In genomic region chr3:155912574-155913190, GRCh38 we compare ENCODE assay signal across 21 cellular contexts. TPM values are rescaled to one million over a fixed set of nuclear protein-coding genes. Genes with fewer than 3 reads are reported as not detected.
A peak's percentile ranks its signal among the peaks of the same experiment; 100 is the strongest.
DNase-seq lines count a peak whose midpoint lies in the region; ATAC-seq, FAIRE-seq and TF ChIP-seq lines count a peak whose summit lies in the region.
"Had no signal": no experiment of that assay in that cellular context is flagged by ENCODE, and none has a peak within 500 bp of the region (broad histone marks: within the 10 kb centered on the region; RNA-seq: fewer than 3 reads in every experiment).

No MANE protein-coding gene starts in this region.

- no peaks in the 10 kb centered on the region for H3K27me3 Mint-ChIP-seq in astrocyte (ENCODE audit: low read depth, unreplicated experiment)
- H3K27me3 Mint-ChIP-seq in activated T-cell treated with anti-CD3 and anti-CD28 coated beads, Interleukin-2, amount 50 U/mL, for 4 hours (ENCODE audit: low read depth), result no peaks in the 10 kb centered on the region
- H3K27me3 Mint-ChIP-seq: activated CD8-positive, alpha-beta T cell treated with anti-CD3 and anti-CD28 coated beads for 36 hours; effector memory CD8-positive, alpha-beta T cell; memory B cell had no signal

- peaks cover 12% of the 10 kb centered on the region for H3K4me1 Mint-ChIP-seq in astrocyte (ENCODE audit: low read depth, unreplicated experiment)
- H3K4me1 Mint-ChIP-seq in activated T-cell treated with anti-CD3 and anti-CD28 coated beads, Interleukin-2, amount 50 U/mL, for 4 hours (ENCODE audit: low read depth), result peaks cover 12% of the 10 kb centered on the region

- no peak for FAIRE-seq in astrocyte (lab: Jason Lieb, UNC)

- peak overlapping the region; percentile 64 for H3K27ac Mint-ChIP-seq in astrocyte (ENCODE audit: unreplicated experiment)
- H3K27ac Mint-ChIP-seq: activated CD8-positive, alpha-beta T cell treated with anti-CD3 and anti-CD28 coated beads for 36 hours; memory B cell had no signal

- intact Hi-C loops in Right ventricle myocardium inferior (cut with DNase I), result no loop called here
- intact Hi-C loops in Right ventricle myocardium superior (cut with DNase I), result no loop called here
- intact Hi-C loops in left lung (cut with DNase I), result no loop called here
- intact Hi-C loops in aorta (cut with DNase I), result loop anchor here in 1 of 2 donors (5.0 kb wide), 1 partner anchor 40 kb away; the partner anchor contains the start of gene GMPS

- H3K4me2 ChIP-seq in astrocyte (ENCODE audit: low read length), result peak overlapping the region; percentile 27

- ATAC-seq in Right ventricle myocardium inferior (peak; percentile 44), Right ventricle myocardium superior (ENCODE audit: poor library complexity) (no peak), left lung (peak; percentile 23), aorta (ENCODE audit: low FRiP score) (peak; percentile 76)
- no peak for ATAC-seq in activated T-cell treated with anti-CD3 and anti-CD28 coated beads, Interleukin-2, amount 50 U/mL, for 4 hours
- ATAC-seq: activated CD8-positive, alpha-beta T cell treated with anti-CD3 and anti-CD28 coated beads for 36 hours; effector memory CD8-positive, alpha-beta T cell had no signal

- H3K9me3 ChIP-seq in astrocyte (ENCODE audit: insufficient read depth, low read depth, low read length), result no peaks in the 10 kb centered on the region
- no peaks in the 10 kb centered on the region for H3K9me3 ChIP-seq in left lung
- no peaks in the 10 kb centered on the region for H3K9me3 ChIP-seq in aorta (ENCODE audit: control insufficient read depth, low read length)
- H3K9me3 ChIP-seq: Caco-2, spleen had no signal

- no peaks in the 10 kb centered on the region for H3K9me3 Mint-ChIP-seq in astrocyte (ENCODE audit: unreplicated experiment)
- H3K9me3 Mint-ChIP-seq in activated T-cell treated with anti-CD3 and anti-CD28 coated beads, Interleukin-2, amount 50 U/mL, for 4 hours, result no peaks in the 10 kb centered on the region
- H3K9me3 Mint-ChIP-seq: activated CD8-positive, alpha-beta T cell treated with anti-CD3 and anti-CD28 coated beads for 36 hours had no signal

- no peaks in the 10 kb centered on the region for H3K79me2 ChIP-seq in astrocyte (ENCODE audit: insufficient read depth, low read length)

- no peak overlapping the region for H3K4me3 ChIP-seq in astrocyte (ENCODE audit: insufficient read depth, low read depth, low read length)
- H3K4me3 ChIP-seq in left lung, result no peak overlapping the region
- no peak overlapping the region for H3K4me3 ChIP-seq in aorta (ENCODE audit: low read length in 2 of 2)
- H3K4me3 ChIP-seq: cardiac muscle cell, spleen had no signal

- no peak for TF ChIP-seq CTCF in astrocyte (IDR thresholded peaks at IDR 0.05; ENCODE audit: insufficient read depth, low read depth, low read length)
- TF ChIP-seq CTCF in left lung (IDR thresholded peaks at IDR 0.05), result no peak

- H3K4me3 Mint-ChIP-seq in astrocyte (ENCODE audit: unreplicated experiment), result no peak overlapping the region
- no peak overlapping the region for H3K4me3 Mint-ChIP-seq in activated T-cell treated with anti-CD3 and anti-CD28 coated beads, Interleukin-2, amount 50 U/mL, for 4 hours
- H3K4me3 Mint-ChIP-seq: activated CD8-positive, alpha-beta T cell treated with anti-CD3 and anti-CD28 coated beads for 36 hours; effector memory CD8-positive, alpha-beta T cell; memory B cell had no signal

- peaks cover 20% of the 10 kb centered on the region for H3K36me3 Mint-ChIP-seq in astrocyte (ENCODE audit: low read depth, unreplicated experiment)
- H3K36me3 Mint-ChIP-seq in activated T-cell treated with anti-CD3 and anti-CD28 coated beads, Interleukin-2, amount 50 U/mL, for 4 hours (ENCODE audit: insufficient read depth), result peaks cover 58% of the 10 kb centered on the region

- H2AFZ ChIP-seq in astrocyte (ENCODE audit: low read depth, low read length), result no peak overlapping the region

- no peaks in the 10 kb centered on the region for H4K20me1 ChIP-seq in astrocyte (ENCODE audit: insufficient read depth, low read length)

- no peak overlapping the region for H3K9ac ChIP-seq in astrocyte (ENCODE audit: low read length)

- WGBS in aorta, 2 donors, result 2 to 4% methylated on average over 1 of the region's 1 CpG

- no peaks in the 10 kb centered on the region for H3K27me3 ChIP-seq in astrocyte (ENCODE audit: insufficient read depth, low read length)
- no peaks in the 10 kb centered on the region for H3K27me3 ChIP-seq in left lung
- no peaks in the 10 kb centered on the region for H3K27me3 ChIP-seq in aorta (ENCODE audit: control insufficient read depth in 1 of 2, insufficient read depth in 2 of 2, low read length in 1 of 2)
- H3K27me3 ChIP-seq: cardiac muscle cell, spleen had no signal

- H3K36me3 ChIP-seq in astrocyte (ENCODE audit: insufficient read depth, low read length) (peaks cover 15% of the 10 kb centered on the region), left lung (peaks cover 0 to 74% of the 10 kb centered on the region in 2 donors), aorta (ENCODE audit: control insufficient read depth in 1 of 2, insufficient read depth in 2 of 2, low read length in 1 of 2) (peaks cover 0 to 5% of the 10 kb centered on the region in 2 donors)

- peak overlapping the region; percentile 28 for H3K27ac ChIP-seq in astrocyte (ENCODE audit: low read depth, low read length)
- no peak overlapping the region for H3K27ac ChIP-seq in left lung
- peak overlapping the region; percentile 72 to 78 for H3K27ac ChIP-seq in aorta (ENCODE audit: low read depth in 1 of 2, low read length in 2 of 2)
- H3K27ac ChIP-seq: cardiac muscle cell, spleen had no signal

- H3K4me1 ChIP-seq in astrocyte (ENCODE audit: insufficient read depth, low read length) (peaks cover 8% of the 10 kb centered on the region), left lung (no peaks in the 10 kb centered on the region), aorta (ENCODE audit: control insufficient read depth in 1 of 2, insufficient read depth in 2 of 2, low read length in 2 of 2) (no peaks in the 10 kb centered on the region)
- H3K4me1 ChIP-seq: Caco-2 had no signal

- no peak for DNase-seq in Right ventricle myocardium inferior (ENCODE audit: missing footprints)
- no peak for DNase-seq in Right ventricle myocardium superior
- DNase-seq in astrocyte (ENCODE audit: low read depth), result peak; percentile 70
- no peak for DNase-seq in left lung
- DNase-seq in aorta, result no peak
- DNase-seq in C1 segment of cervical spinal cord (lab: John Stamatoyannopoulos, UW), result no peak
- no peak for DNase-seq in A172 (ENCODE audit: low spot score)
- DNase-seq in activated T-cell treated with anti-CD3 and anti-CD28 coated beads, Interleukin-2, amount 50 U/mL, for 4 hours, result no peak
- DNase-seq: activated CD8-positive, alpha-beta T cell treated with anti-CD3 and anti-CD28 coated beads for 36 hours; activated gamma-delta T cell; Caco-2; effector memory CD8-positive, alpha-beta T cell; foreskin melanocyte; GDM1; Karpas-422; NCI-H146; NCI-H510A; nucleus accumbens; spleen had no signal

RNA-seq across cellular contexts. Expression of gene GMPS, which starts 42.2 kb away (rescaled TPM):
- total RNA-seq in Right ventricle myocardium inferior (28.1 TPM), Right ventricle myocardium superior (27.6 TPM), astrocyte (58.1 and 59.7 TPM in 2 replicates), left lung (10 to 100 TPM; 46.0 to 48.2 TPM), aorta (10 to 100 TPM; 40.2 to 43.2 TPM)
- 10 to 100 TPM; 14.9 to 21.8 TPM for polyA plus RNA-seq in aorta
- 155 and 171 TPM in 2 replicates for total RNA-seq in A172 (2014; rRNA removed; shearing (Covaris generic))
- 100 to 1,000 TPM; 109 to 122 (median 118) TPM for total RNA-seq in activated T-cell treated with anti-CD3 and anti-CD28 coated beads, Interleukin-2, amount 50 U/mL, for 4 hours

RNA-seq across cellular contexts. Expression of gene SLC33A1, which starts 58.5 kb away (rescaled TPM):
- total RNA-seq in Right ventricle myocardium inferior, result 20.4 TPM
- 17.6 TPM for total RNA-seq in Right ventricle myocardium superior
- total RNA-seq in astrocyte, result 27.3 and 30.4 TPM in 2 replicates
- total RNA-seq in left lung, result 10 to 100 TPM; 39.4 to 48.9 TPM
- 10 to 100 TPM; 27.1 to 28.5 TPM for total RNA-seq in aorta
- 10 to 100 TPM in 1 of 2 donors, 1 to 10 TPM in 1; 3.4 to 13.4 TPM for polyA plus RNA-seq in aorta
- 22.9 and 28.0 TPM in 2 replicates for total RNA-seq in A172 (2014; rRNA removed; shearing (Covaris generic))
- 10 to 100 TPM; 14.8 to 19.7 (median 14.9) TPM for total RNA-seq in activated T-cell treated with anti-CD3 and anti-CD28 coated beads, Interleukin-2, amount 50 U/mL, for 4 hours

Comparison
In these comparisons a context has a peak if more than half of its experiments do, and no peak if none do; other contexts are left out.
1. ATAC-seq: peak in Right ventricle myocardium inferior (single experiment), left lung (single experiment) and aorta (single experiment); none in Right ventricle myocardium superior (single experiment) and activated T-cell treated with anti-CD3 and anti-CD28 coated beads, Interleukin-2, amount 50 U/mL, for 4 hours (0 of 2).
2. H3K27ac ChIP-seq: peak in astrocyte (single experiment) and aorta (2 of 2); none in left lung (0 of 2).